ENCODE assay signal across 21 cellular contexts in genomic region chr9:76115982-76116646, GRCh38.
A peak's percentile ranks its signal among the peaks of the same experiment; 100 is the strongest.
DNase-seq lines count a peak whose midpoint lies in the region; ATAC-seq and TF ChIP-seq lines count a peak whose summit lies in the region.
"Had no signal": no experiment of that assay in that cellular context is flagged by ENCODE, and none has a peak within 500 bp of the region (broad histone marks: within the 10 kb centered on the region; RNA-seq: fewer than 3 reads in every experiment).

No MANE protein-coding gene starts in this region.

- TF ChIP-seq CTCF in CD8-positive, alpha-beta T cell (IDR thresholded peaks at IDR 0.05): no peak
- TF ChIP-seq CTCF in ascending aorta (IDR thresholded peaks at IDR 0.05): no peak

- no peaks in the 10 kb centered on the region for H3K36me3 ChIP-seq in CD8-positive, alpha-beta T cell (ENCODE audit: insufficient read depth, low read length)
- no peaks in the 10 kb centered on the region for H3K36me3 ChIP-seq in ascending aorta
- H3K36me3 ChIP-seq in subcutaneous abdominal adipose tissue (ENCODE audit: control insufficient read depth in 5 of 5, insufficient read depth in 5 of 5, low read length in 5 of 5): peaks cover 0 to 2% (median 0%) of the 10 kb centered on the region in 5 donors
- H3K36me3 ChIP-seq: BLaER1 treated with 17β-estradiol and CSF1 and Interleukin-3, amounts not matched to agents 10 nM and 100 nM had no signal

- no peak overlapping the region for H3K27ac ChIP-seq in CD8-positive, alpha-beta T cell (ENCODE audit: low read depth, low read length)
- H3K27ac ChIP-seq in ascending aorta (peak overlapping the region; percentile 54 to 81), subcutaneous abdominal adipose tissue (ENCODE audit: low read depth, low read length) (peak overlapping the region; percentile 7)
- H3K27ac ChIP-seq: BLaER1 treated with 17β-estradiol and CSF1 and Interleukin-3, amounts not matched to agents 10 nM and 100 nM; HL-60 had no signal

- POLR2A ChIA-PET in CD8-positive, alpha-beta T cell (lab: Charles Lee): no interaction called here

- no peaks in the 10 kb centered on the region for H3K9me3 ChIP-seq in CD8-positive, alpha-beta T cell (ENCODE audit: low read length)
- no peaks in the 10 kb centered on the region for H3K9me3 ChIP-seq in ascending aorta
- H3K9me3 ChIP-seq in subcutaneous abdominal adipose tissue (ENCODE audit: control insufficient read depth in 5 of 5, low read length in 5 of 5): no peaks in the 10 kb centered on the region
- H3K9me3 ChIP-seq: BLaER1 treated with 17β-estradiol and CSF1 and Interleukin-3, amounts not matched to agents 10 nM and 100 nM had no signal

- peaks cover 9% of the 10 kb centered on the region for H3K36me3 Mint-ChIP-seq in activated naive CD4-positive, alpha-beta T cell treated with anti-CD3 and anti-CD28 coated beads, Interleukin-2, amount 50 U/mL, for 24 hours
- peaks cover 12% of the 10 kb centered on the region for H3K36me3 Mint-ChIP-seq in CD8-positive, alpha-beta T cell

- peak overlapping the region; percentile 27 for H3K27ac Mint-ChIP-seq in activated naive CD4-positive, alpha-beta T cell treated with anti-CD3 and anti-CD28 coated beads, Interleukin-2, amount 50 U/mL, for 24 hours
- peak overlapping the region; percentile 55 for H3K27ac Mint-ChIP-seq in CD8-positive, alpha-beta T cell
- H3K27ac Mint-ChIP-seq: GM23338 had no signal

- H3K9ac ChIP-seq in subcutaneous abdominal adipose tissue (ENCODE audit: low read length in 5 of 5): no peak overlapping the region
- H3K9ac ChIP-seq: BLaER1 treated with 17β-estradiol and CSF1 and Interleukin-3, amounts not matched to agents 10 nM and 100 nM had no signal

- no peaks in the 10 kb centered on the region for H3K27me3 Mint-ChIP-seq in activated naive CD4-positive, alpha-beta T cell treated with anti-CD3 and anti-CD28 coated beads, Interleukin-2, amount 50 U/mL, for 24 hours
- no peaks in the 10 kb centered on the region for H3K27me3 Mint-ChIP-seq in CD8-positive, alpha-beta T cell (ENCODE audit: low read depth)
- H3K27me3 Mint-ChIP-seq: CD8-positive, alpha-beta memory T cell had no signal

- H3K4me1 Mint-ChIP-seq in activated naive CD4-positive, alpha-beta T cell treated with anti-CD3 and anti-CD28 coated beads, Interleukin-2, amount 50 U/mL, for 24 hours: peaks cover 19% of the 10 kb centered on the region
- no peaks in the 10 kb centered on the region for H3K4me1 Mint-ChIP-seq in CD8-positive, alpha-beta T cell (ENCODE audit: low read depth)
- H3K4me1 Mint-ChIP-seq: CD8-positive, alpha-beta memory T cell had no signal

- no peak for ATAC-seq in CD8-positive, alpha-beta T cell
- ATAC-seq: GM23338 had no signal

- in situ Hi-C loops in ACHN (cut with HindIII; ENCODE audit: low pct_ligation_motif_present, low pct_unique_long_range_greater_than_20kb, low sequenced_read_pairs): no loop called here

- H3K9me3 Mint-ChIP-seq in activated naive CD4-positive, alpha-beta T cell treated with anti-CD3 and anti-CD28 coated beads, Interleukin-2, amount 50 U/mL, for 24 hours: no peaks in the 10 kb centered on the region
- no peaks in the 10 kb centered on the region for H3K9me3 Mint-ChIP-seq in CD8-positive, alpha-beta T cell
- H3K9me3 Mint-ChIP-seq: GM23338 had no signal

- no peak overlapping the region for H3K4me3 Mint-ChIP-seq in activated naive CD4-positive, alpha-beta T cell treated with anti-CD3 and anti-CD28 coated beads, Interleukin-2, amount 50 U/mL, for 24 hours
- no peak overlapping the region for H3K4me3 Mint-ChIP-seq in CD8-positive, alpha-beta T cell
- H3K4me3 Mint-ChIP-seq: CD8-positive, alpha-beta memory T cell; GM23338 had no signal

- no peak overlapping the region for H3K4me3 ChIP-seq in CD8-positive, alpha-beta T cell (ENCODE audit: low read depth, low read length)
- no peak overlapping the region for H3K4me3 ChIP-seq in ascending aorta
- no peak overlapping the region for H3K4me3 ChIP-seq in subcutaneous abdominal adipose tissue (ENCODE audit: low read depth in 1 of 5, low read length in 5 of 5)
- H3K4me3 ChIP-seq: BLaER1 treated with 17β-estradiol and CSF1 and Interleukin-3, amounts not matched to agents 10 nM and 100 nM; GM23338 had no signal

- CTCF ChIA-PET in CD8-positive, alpha-beta T cell (lab: Charles Lee): no interaction called here

- H3K27me3 ChIP-seq in CD8-positive, alpha-beta T cell (ENCODE audit: insufficient read depth, low read length): no peaks in the 10 kb centered on the region
- no peaks in the 10 kb centered on the region for H3K27me3 ChIP-seq in ascending aorta
- H3K27me3 ChIP-seq in subcutaneous abdominal adipose tissue (ENCODE audit: control insufficient read depth in 5 of 5, insufficient read depth in 4 of 5, low read length in 5 of 5): no peaks in the 10 kb centered on the region
- H3K27me3 ChIP-seq: BLaER1 treated with 17β-estradiol and CSF1 and Interleukin-3, amounts not matched to agents 10 nM and 100 nM had no signal

- DNase-seq in activated naive CD4-positive, alpha-beta T cell treated with anti-CD3 and anti-CD28 coated beads, Interleukin-2, amount 50 U/mL, for 16 hours: no peak
- no peak for DNase-seq in CD8-positive, alpha-beta T cell
- DNase-seq in ascending aorta (ENCODE audit: low spot score in 2 of 2) (no peak), ACHN (no peak), NOMO-1 (lab: John Stamatoyannopoulos, UW; ENCODE audit: unreplicated experiment in 2 of 2) (no peak)
- DNase-seq: CD8-positive, alpha-beta memory T cell; HCEC 1CT; KBM-7; MM.1S; NCI-H1048; NCI-H1436; NCI-H187 treated with DMSO at 0.1 percent for 48 hours; NCI-H2107; NCI-H446 treated with DMSO at 0.1 percent for 48 hours; NCI-H526 treated with DMSO at 0.1 percent for 48 hours; Right ventricle myocardium superior had no signal

- intact Hi-C loops in CD8-positive, alpha-beta T cell (cut with DNase I, micrococcal nuclease): no loop called here
- intact Hi-C loops in ascending aorta (cut with DNase I): loop anchor here (5.0 kb wide), 3 partner anchors 46 to 276 kb away; partner anchors contain the start of gene RFK

- H3K4me1 ChIP-seq in CD8-positive, alpha-beta T cell (ENCODE audit: insufficient read depth, low read length): no peaks in the 10 kb centered on the region
- H3K4me1 ChIP-seq in ascending aorta (peaks cover 10 to 38% of the 10 kb centered on the region in 2 donors), subcutaneous abdominal adipose tissue (ENCODE audit: control insufficient read depth in 5 of 5, insufficient read depth in 5 of 5, low read length in 5 of 5) (peaks cover 0 to 3% (median 2%) of the 10 kb centered on the region in 5 donors)
- H3K4me1 ChIP-seq: BLaER1 treated with 17β-estradiol and CSF1 and Interleukin-3, amounts not matched to agents 10 nM and 100 nM had no signal
